ENCODE assay signal across 22 cellular contexts in genomic region chr16:70568601-70569217, GRCh38. TPM values are rescaled to one million over a fixed set of nuclear protein-coding genes. Genes with fewer than 3 reads are reported as not detected.
DNase-seq lines count a peak whose midpoint lies in the region; ATAC-seq and TF ChIP-seq lines count a peak whose summit lies in the region.
"Had no signal": no experiment of that assay in that cellular context is flagged by ENCODE, and none has a peak within 500 bp of the region (broad histone marks: within the 10 kb centered on the region; RNA-seq: fewer than 3 reads in every experiment).

No MANE protein-coding gene starts in this region.

- no peak overlapping the region for H3K4me3 Mint-ChIP-seq in MCF 10A (ENCODE audit: unreplicated experiment)
- H3K4me3 Mint-ChIP-seq in activated CD4-positive, alpha-beta T cell treated with anti-CD3 and anti-CD28 coated beads, Interleukin-2, amount 10 ng/mL, durations not matched to agents 24 days and 14 days: no peak overlapping the region
- no peak overlapping the region for H3K4me3 Mint-ChIP-seq in naive thymus-derived CD4-positive, alpha-beta T cell

- POLR2A ChIA-PET in HEK293 (lab: Yijun Ruan, JAX): interaction anchor here (1.3 kb wide), 1 partner anchor 16 kb away, joined by 4 read pairs; no protein-coding TSS in a partner anchor
- POLR2A ChIA-PET in MCF 10A (lab: Yijun Ruan, JAX): interaction anchor here (0.6 to 2.3 kb wide), 5 partner anchors 8 to 86 kb away, joined by 3 to 6 read pairs (median 5); no protein-coding TSS in a partner anchor
- POLR2A ChIA-PET in naive thymus-derived CD4-positive, alpha-beta T cell (lab: Charles Lee): interaction anchor here (1.0 kb wide), 1 partner anchor 202 kb away, joined by 3 read pairs; no protein-coding TSS in a partner anchor

- no peaks in the 10 kb centered on the region for H3K9me3 Mint-ChIP-seq in MCF 10A (ENCODE audit: unreplicated experiment)
- no peaks in the 10 kb centered on the region for H3K9me3 Mint-ChIP-seq in activated CD4-positive, alpha-beta T cell treated with anti-CD3 and anti-CD28 coated beads, Interleukin-2, amount 10 ng/mL, durations not matched to agents 24 days and 14 days
- peaks cover 0 to 3% (median 0%) of the 10 kb centered on the region in 11 donors for H3K9me3 Mint-ChIP-seq in naive thymus-derived CD4-positive, alpha-beta T cell

- no peak for DNase-seq in MCF 10A (ENCODE audit: unreplicated experiment)
- peak; percentile 32 for DNase-seq in islet precursor cell
- DNase-seq in activated CD4-positive, alpha-beta T cell treated with anti-CD3 and anti-CD28 coated beads, Interleukin-2, amount 10 ng/mL, durations not matched to agents 24 days and 14 days: no peak
- no peak for DNase-seq in foreskin fibroblast
- DNase-seq in naive thymus-derived CD4-positive, alpha-beta T cell: no peak
- DNase-seq: activated CD4-positive, alpha-beta T cell treated with anti-CD3 and anti-CD28 coated beads, Interleukin-2, amount 50 U/mL, for 1 hour; cerebellar nuclear complex; EL; H7; left lung; mucosa of descending colon; NCI-H1048; NCI-H2029 treated with DMSO at 0.1 percent for 48 hours; NCI-H510A; RPMI8226; sigmoid colon; stimulated activated CD4-positive, alpha-beta T cell treated with anti-CD3 and anti-CD28 coated beads, Interleukin-2, amount 100 ng/mL, for 24 hours had no signal

- no peak for ATAC-seq in naive thymus-derived CD4-positive, alpha-beta T cell
- ATAC-seq in GM18867 (IDR thresholded peaks at IDR 0.05; ENCODE audit: unreplicated experiment): no peak
- ATAC-seq: K562, left lung, mucosa of descending colon had no signal

- H3K36me3 ChIP-seq in ACC112 (ENCODE audit: insufficient read depth, low read length) (peaks cover 45% of the 10 kb centered on the region), HEK293 (ENCODE audit: control insufficient read depth in 2 of 2, insufficient read depth in 1 of 2, low read length in 2 of 2) (peaks cover 54 to 100% of the 10 kb centered on the region in 2 experiments; a peak in 2 of 3 replicates)
- peaks cover 57 to 96% (median 61%) of the 10 kb centered on the region in 3 experiments for H3K36me3 ChIP-seq in naive thymus-derived CD4-positive, alpha-beta T cell (ENCODE audit: control insufficient read depth in 2 of 3, insufficient read depth in 3 of 3, low read length in 3 of 3)

- H3K79me2 ChIP-seq in ACC112 (ENCODE audit: control insufficient read depth, insufficient read depth, low read length, unreplicated experiment): peaks cover 14% of the 10 kb centered on the region

- peak overlapping the region; percentile 67 for H3K27ac Mint-ChIP-seq in MCF 10A (ENCODE audit: low read depth, unreplicated experiment)
- H3K27ac Mint-ChIP-seq in activated CD4-positive, alpha-beta T cell treated with anti-CD3 and anti-CD28 coated beads, Interleukin-2, amount 10 ng/mL, durations not matched to agents 24 days and 14 days: no peak overlapping the region
- peak overlapping the region in 2 of 9 donors; percentile 28 to 32 for H3K27ac Mint-ChIP-seq in naive thymus-derived CD4-positive, alpha-beta T cell

- H3K27me3 Mint-ChIP-seq in MCF 10A (ENCODE audit: insufficient read depth, unreplicated experiment): no peaks in the 10 kb centered on the region
- H3K27me3 Mint-ChIP-seq in activated CD4-positive, alpha-beta T cell treated with anti-CD3 and anti-CD28 coated beads, Interleukin-2, amount 10 ng/mL, durations not matched to agents 24 days and 14 days: no peaks in the 10 kb centered on the region
- H3K27me3 Mint-ChIP-seq in naive thymus-derived CD4-positive, alpha-beta T cell: no peaks in the 10 kb centered on the region

- H3K27ac ChIP-seq in ACC112 (ENCODE audit: low read depth, low read length) (peak overlapping the region; percentile 5; the same call in 1 of the 2 replicates), HEK293 (ENCODE audit: extremely low read depth, low read depth, low read length) (no peak overlapping the region)
- no peak overlapping the region for H3K27ac ChIP-seq in naive thymus-derived CD4-positive, alpha-beta T cell (ENCODE audit: low read depth, low read length)
- H3K27ac ChIP-seq: left lung, sigmoid colon had no signal

- no peaks in the 10 kb centered on the region for H3K27me3 ChIP-seq in ACC112 (ENCODE audit: insufficient read depth, low read length)
- H3K27me3 ChIP-seq in naive thymus-derived CD4-positive, alpha-beta T cell (ENCODE audit: control insufficient read depth in 2 of 2, insufficient read depth in 2 of 2, low read length in 2 of 2): no peaks in the 10 kb centered on the region
- H3K27me3 ChIP-seq: adrenal gland, left lung, sigmoid colon had no signal

- no peak overlapping the region for H3K4me3 ChIP-seq in ACC112 (ENCODE audit: low read depth, low read length)
- H3K4me3 ChIP-seq in HEK293 (ENCODE audit: low read depth, low read length): no peak overlapping the region
- no peak overlapping the region for H3K4me3 ChIP-seq in foreskin fibroblast (ENCODE audit: low read depth in 1 of 2, low read length in 2 of 2)
- H3K4me3 ChIP-seq in naive thymus-derived CD4-positive, alpha-beta T cell (ENCODE audit: low read length): no peak overlapping the region
- H3K4me3 ChIP-seq: adrenal gland, K562, left lung, mucosa of descending colon, sigmoid colon had no signal

- H3K4me1 ChIP-seq in ACC112 (ENCODE audit: control insufficient read depth, insufficient read depth, low read length, unreplicated experiment) (peaks cover 59% of the 10 kb centered on the region), HEK293 (ENCODE audit: control insufficient read depth, insufficient read depth, low read length) (no peaks in the 10 kb centered on the region)
- H3K4me1 ChIP-seq in naive thymus-derived CD4-positive, alpha-beta T cell (ENCODE audit: control insufficient read depth in 2 of 2, insufficient read depth in 2 of 2, low read length in 2 of 2): no peaks in the 10 kb centered on the region

- no TSS peak for BruUV-seq in MCF 10A (replicated peaks; lab: Mats Ljungman, UMichigan)

- H3K9me3 ChIP-seq in HEK293 (ENCODE audit: control insufficient read depth, insufficient read depth, low read depth, low read length): no peaks in the 10 kb centered on the region
- H3K9me3 ChIP-seq in naive thymus-derived CD4-positive, alpha-beta T cell (ENCODE audit: control insufficient read depth in 2 of 3, low read length in 3 of 3): no peaks in the 10 kb centered on the region
- H3K9me3 ChIP-seq: adrenal gland, left lung, mucosa of descending colon, sigmoid colon had no signal

- peaks cover 100% of the 10 kb centered on the region for H3K36me3 Mint-ChIP-seq in MCF 10A (ENCODE audit: insufficient read depth, unreplicated experiment)
- peaks cover 86% of the 10 kb centered on the region for H3K36me3 Mint-ChIP-seq in activated CD4-positive, alpha-beta T cell treated with anti-CD3 and anti-CD28 coated beads, Interleukin-2, amount 10 ng/mL, durations not matched to agents 24 days and 14 days (ENCODE audit: low read depth)
- peaks cover 16 to 62% (median 32%) of the 10 kb centered on the region in 5 donors for H3K36me3 Mint-ChIP-seq in naive thymus-derived CD4-positive, alpha-beta T cell

- H2AFZ ChIP-seq in ACC112 (ENCODE audit: low read length, unreplicated experiment): no peak overlapping the region

- H3K4me1 Mint-ChIP-seq in MCF 10A (ENCODE audit: insufficient read depth, unreplicated experiment): peaks cover 20% of the 10 kb centered on the region
- H3K4me1 Mint-ChIP-seq in activated CD4-positive, alpha-beta T cell treated with anti-CD3 and anti-CD28 coated beads, Interleukin-2, amount 10 ng/mL, durations not matched to agents 24 days and 14 days: peaks cover 7% of the 10 kb centered on the region
- H3K4me1 Mint-ChIP-seq in naive thymus-derived CD4-positive, alpha-beta T cell: peaks cover 0 to 14% (median 0%) of the 10 kb centered on the region in 7 donors

- no peak for TF ChIP-seq CTCF in HEK293 (tag by site-specific recombination; IDR thresholded peaks at IDR 0.05)
- TF ChIP-seq CTCF in MCF 10A (IDR thresholded peaks at IDR 0.05; ENCODE audit: unreplicated experiment): no peak
- no peak for TF ChIP-seq CTCF in foreskin fibroblast (IDR thresholded peaks at IDR 0.05; ENCODE audit: low read depth, low read length)

- CTCF ChIA-PET in HEK293 (lab: Yijun Ruan, JAX) (interaction anchor here (0.9 kb wide), 1 partner anchor 203 kb away, joined by 3 read pairs; no protein-coding TSS in a partner anchor), MCF 10A (lab: Yijun Ruan, JAX) (interaction anchor here (0.6 to 2.6 kb wide), 6 partner anchors 10 to 85 kb away, joined by 3 to 14 read pairs (median 4); no protein-coding TSS in a partner anchor)
- CTCF ChIA-PET in naive thymus-derived CD4-positive, alpha-beta T cell (lab: Charles Lee): no interaction called here

- intact Hi-C loops in MCF 10A (cut with micrococcal nuclease): no loop called here
- intact Hi-C loops in activated CD4-positive, alpha-beta T cell treated with anti-CD3 and anti-CD28 coated beads, Interleukin-2, amount 10 ng/mL, durations not matched to agents 24 days and 14 days (cut with micrococcal nuclease): no loop called here
- intact Hi-C loops in naive thymus-derived CD4-positive, alpha-beta T cell (cut with micrococcal nuclease): no loop called here

TF ChIP-seq in HEK293, 187 proteins besides CTCF, POLR2A, EP300 and RAD21:
- TF ChIP-seq ZBTB48 (tag by site-specific recombination; IDR thresholded peaks at IDR 0.05) (no peak), SCRT2 (tag by site-specific recombination; IDR thresholded peaks at IDR 0.05) (peak; percentile 79)
TF ChIP-seq in HEK293: peak in this region for 1.

RNA-seq across cellular contexts. Expression of gene SF3B3, which starts 45.1 kb away (rescaled TPM):
- 309 and 318 TPM in 2 replicates for total RNA-seq in MCF 10A (2022)
- total RNA-seq in activated CD4-positive, alpha-beta T cell treated with anti-CD3 and anti-CD28 coated beads, Interleukin-2, amount 10 ng/mL, durations not matched to agents 24 days and 14 days: 621 and 622 TPM in 2 replicates
- total RNA-seq in naive thymus-derived CD4-positive, alpha-beta T cell: 100 to 1,000 TPM; 189 to 415 (median 267) TPM
- 10 to 100 TPM; 69.0 to 93.7 TPM for polyA plus RNA-seq in naive thymus-derived CD4-positive, alpha-beta T cell

RNA-seq across cellular contexts. Expression of gene COG4, which starts 45.4 kb away (rescaled TPM):
- 62.2 and 64.9 TPM in 2 replicates for total RNA-seq in MCF 10A (2022)
- total RNA-seq in activated CD4-positive, alpha-beta T cell treated with anti-CD3 and anti-CD28 coated beads, Interleukin-2, amount 10 ng/mL, durations not matched to agents 24 days and 14 days: 38.3 and 42.1 TPM in 2 replicates
- 10 to 100 TPM; 38.3 to 68.6 (median 58.7) TPM for total RNA-seq in naive thymus-derived CD4-positive, alpha-beta T cell
- polyA plus RNA-seq in naive thymus-derived CD4-positive, alpha-beta T cell: 10 to 100 TPM; 46.1 to 50.5 TPM
